8 cellular contexts compared by ENCODE assay signal in genomic region chr6:166275714-166276166, GRCh38. TPM values are rescaled to one million over a fixed set of nuclear protein-coding genes. Genes with fewer than 3 reads are reported as not detected.
DNase-seq lines count a peak whose midpoint lies in the region; ATAC-seq and TF ChIP-seq lines count a peak whose summit lies in the region.

No MANE protein-coding gene starts in this region.

- WGBS in endodermal cell (ENCODE audit: insufficient coverage in 1 of 2, insufficient read length in 1 of 2), 2 experiments = 10 to 27% methylated on average over 5 to 21 of the region's 21 CpGs

- no peak overlapping the region for H3K4me3 ChIP-seq in endodermal cell (ENCODE audit: low read length)

- H3K36me3 ChIP-seq in endodermal cell (ENCODE audit: control insufficient read depth, insufficient read depth, low read length) = no peaks in the 10 kb centered on the region

- peak; percentile 84 for ATAC-seq in GM18909 (IDR thresholded peaks at IDR 0.05; ENCODE audit: poor library complexity, unreplicated experiment)
- ATAC-seq in HG03103 (IDR thresholded peaks at IDR 0.05; ENCODE audit: low read depth, unreplicated experiment) = peak; percentile 87
- peak; percentile 93 for ATAC-seq in activated CD8-positive, alpha-beta memory T cell treated with anti-CD3 and anti-CD28 coated beads, Interleukin-2, amount 10 ng/mL, durations not matched to agents 7 days and 5 days

- CTCF ChIA-PET in activated CD8-positive, alpha-beta memory T cell treated with anti-CD3 and anti-CD28 coated beads, Interleukin-2, amount 10 ng/mL, durations not matched to agents 7 days and 5 days (lab: Charles Lee) = interaction anchor here (0.6 to 2.9 kb wide), 23 partner anchors 10 to 135 kb away, joined by 3 to 28 read pairs (median 4); no protein-coding TSS in a partner anchor

- no peaks in the 10 kb centered on the region for H3K36me3 Mint-ChIP-seq in activated CD8-positive, alpha-beta memory T cell treated with anti-CD3 and anti-CD28 coated beads, Interleukin-2, amount 10 ng/mL, durations not matched to agents 7 days and 5 days
- no peaks in the 10 kb centered on the region for H3K36me3 Mint-ChIP-seq in endodermal cell (ENCODE audit: low read depth)

- H3K9me3 Mint-ChIP-seq in activated CD8-positive, alpha-beta memory T cell treated with anti-CD3 and anti-CD28 coated beads, Interleukin-2, amount 10 ng/mL, durations not matched to agents 7 days and 5 days (ENCODE audit: low read depth) = no peaks in the 10 kb centered on the region
- H3K9me3 Mint-ChIP-seq in endodermal cell = no peaks in the 10 kb centered on the region

- TF ChIP-seq CTCF in C4-2B (conservative IDR thresholded peaks at IDR 0.05) (peak; percentile 97), endodermal cell (conservative IDR thresholded peaks at IDR 0.05) (peak; percentile 99)

- H3K9me3 ChIP-seq in endodermal cell (ENCODE audit: control insufficient read depth, low read length) = no peaks in the 10 kb centered on the region

- no peaks in the 10 kb centered on the region for H3K4me1 ChIP-seq in endodermal cell (ENCODE audit: control insufficient read depth, insufficient read depth, low read length)

- DNase-seq in NCI-H774 (lab: John Stamatoyannopoulos, UW) (peak; percentile 70), endodermal cell (peak; percentile 94), myocyte (ENCODE audit: low read depth) (peak; percentile 66)
- peak; percentile 81 for DNase-seq in activated CD8-positive, alpha-beta memory T cell treated with anti-CD3 and anti-CD28 coated beads, Interleukin-2, amount 10 ng/mL, durations not matched to agents 7 days and 5 days
- DNase-seq in stimulated activated CD8-positive, alpha-beta memory T cell treated with anti-CD3 and anti-CD28 coated beads, Interleukin-7, amount 100 ng/mL, for 4 hours (ENCODE audit: low read depth in 2 of 2) = peak; percentile 39 to 62

- H3K4me3 Mint-ChIP-seq in activated CD8-positive, alpha-beta memory T cell treated with anti-CD3 and anti-CD28 coated beads, Interleukin-2, amount 10 ng/mL, durations not matched to agents 7 days and 5 days = no peak overlapping the region
- H3K4me3 Mint-ChIP-seq in endodermal cell = no peak overlapping the region

- peaks cover 7% of the 10 kb centered on the region for H3K4me1 Mint-ChIP-seq in activated CD8-positive, alpha-beta memory T cell treated with anti-CD3 and anti-CD28 coated beads, Interleukin-2, amount 10 ng/mL, durations not matched to agents 7 days and 5 days
- H3K4me1 Mint-ChIP-seq in endodermal cell = no peaks in the 10 kb centered on the region

- no peak overlapping the region for H3K9ac ChIP-seq in endodermal cell (ENCODE audit: extremely low read depth, low read length, poor library complexity, severe bottlenecking)

- peaks cover 21% of the 10 kb centered on the region for H3K27me3 Mint-ChIP-seq in activated CD8-positive, alpha-beta memory T cell treated with anti-CD3 and anti-CD28 coated beads, Interleukin-2, amount 10 ng/mL, durations not matched to agents 7 days and 5 days
- peaks cover 37% of the 10 kb centered on the region for H3K27me3 Mint-ChIP-seq in endodermal cell (ENCODE audit: insufficient read depth)

- no peak overlapping the region for H3K27ac Mint-ChIP-seq in activated CD8-positive, alpha-beta memory T cell treated with anti-CD3 and anti-CD28 coated beads, Interleukin-2, amount 10 ng/mL, durations not matched to agents 7 days and 5 days
- H3K27ac Mint-ChIP-seq in endodermal cell = no peak overlapping the region

- no peaks in the 10 kb centered on the region for H3K27me3 ChIP-seq in endodermal cell (ENCODE audit: control insufficient read depth, insufficient read depth, low read length, poor library complexity, severe bottlenecking)

- H3K27ac ChIP-seq in C4-2B = no peak overlapping the region
- no peak overlapping the region for H3K27ac ChIP-seq in endodermal cell (ENCODE audit: low read depth, low read length)

RNA-seq across cellular contexts. Expression of gene PRR18, which starts 32.5 kb away (rescaled TPM):
- not detected for total RNA-seq in activated CD8-positive, alpha-beta memory T cell treated with anti-CD3 and anti-CD28 coated beads, Interleukin-2, amount 10 ng/mL, durations not matched to agents 7 days and 5 days
- total RNA-seq in endodermal cell = under 1 TPM; 0.09 to 0.42 TPM
- not detected for polyA plus RNA-seq in endodermal cell (2013, experiment 1 of 2)
- polyA plus RNA-seq in endodermal cell (2013, experiment 2 of 2) = not detected
- total RNA-seq in myocyte = 0.21 TPM in 1 of 2 replicates, not detected in the other
- polyA plus RNA-seq in myocyte (2012) = not detected
